In genomic region chr9:78918976-78919375, GRCh38 we compare ENCODE assay signal across 26 cellular contexts.
"Had no signal": no experiment of that assay in that cellular context is flagged by ENCODE, and none has a peak within 500 bp of the region (broad histone marks: within the 10 kb centered on the region; RNA-seq: fewer than 3 reads in every experiment).

No MANE protein-coding gene starts in this region.

- ATAC-seq: activated CD4-positive, CD25-positive, alpha-beta regulatory T cell treated with anti-CD3 and anti-CD28 coated beads, Interleukin-2, amount 50 U/mL, for 24 hours; heart right ventricle; left lung; lower lobe of right lung; natural killer cell; right cardiac atrium had no signal

- DNase-seq: activated CD4-positive, alpha-beta memory T cell treated with anti-CD3 and anti-CD28 coated beads for 36 hours; activated CD4-positive, alpha-beta T cell treated with anti-CD3 and anti-CD28 coated beads for 48 hours; activated CD8-positive, alpha-beta memory T cell treated with anti-CD3 and anti-CD28 coated beads, Interleukin-2, amount 50 U/mL, for 4 hours; activated effector memory CD4-positive, alpha-beta T cell treated with anti-CD3 and anti-CD28 coated beads, Interleukin-2, amount 50 U/mL, for 16 hours; activated naive CD4-positive, alpha-beta T cell treated with anti-CD3 and anti-CD28 coated beads for 36 hours; activated naive CD8-positive, alpha-beta T cell treated with anti-CD3 and anti-CD28 coated beads for 36 hours; activated T-cell treated with anti-CD3 and anti-CD28 coated beads, Interleukin-2, amount 50 U/mL, for 1 hour; adrenal gland; aorta; dorsolateral prefrontal cortex; effector memory CD4-positive, alpha-beta T cell; erythroblast; heart right ventricle; left lung; lower lobe of right lung; mesenchymal stem cell; natural killer cell; right cardiac atrium; stimulated activated CD4-positive, alpha-beta T cell treated with anti-CD3 and anti-CD28 coated beads, Interleukin-2, amount 100 ng/mL, for 48 hours; stimulated activated naive CD4-positive, alpha-beta T cell treated with Interleukin-2 at 50 U/mL for 16 hours; T-helper 9 cell; WERI-Rb-1 had no signal

- H3K27ac ChIP-seq: adrenal gland, coronary artery, dorsolateral prefrontal cortex, foreskin keratinocyte, heart right ventricle, left lung, lower lobe of right lung, tibial nerve, WERI-Rb-1 had no signal
